26 cellular contexts compared by ENCODE assay signal in the genomic region with DNA sequence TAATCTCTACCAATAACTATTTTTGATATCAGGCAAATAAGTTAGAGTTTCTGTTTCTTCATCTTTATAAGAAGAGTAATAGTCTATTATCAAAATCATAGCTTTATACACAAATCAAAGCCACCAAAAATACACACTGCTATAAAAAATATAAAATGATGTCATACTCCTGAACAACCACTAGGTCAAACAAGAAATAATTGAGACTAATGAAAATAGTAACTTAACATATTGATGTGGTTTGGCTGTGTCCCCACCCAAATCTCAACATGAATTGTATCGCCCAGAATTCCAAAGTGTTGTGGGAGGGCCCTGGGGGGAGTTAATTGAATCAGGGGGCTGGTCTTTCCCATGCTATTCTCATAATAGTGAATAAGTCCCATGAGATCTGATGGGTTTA.
"Had no signal": no experiment of that assay in that cellular context is flagged by ENCODE, and none has a peak within 500 bp of the region (broad histone marks: within the 10 kb centered on the region; RNA-seq: fewer than 3 reads in every experiment).

No MANE protein-coding gene starts in this region.

- H3K4me3 ChIP-seq: adrenal gland, psoas muscle, smooth muscle cell, tibial nerve had no signal

- H3K4me3 Mint-ChIP-seq: activated naive CD8-positive, alpha-beta T cell treated with anti-CD3 and anti-CD28 coated beads for 36 hours; brain; effector memory CD8-positive, alpha-beta T cell; nephron progenitor cell; T-helper 1 cell treated with Interleukin-12 subunit alpha and Interleukin-12 subunit beta and Interleukin-4 antibody, amounts not matched to agents 30 μg/mL and 1 μg/mL, for 36 hours had no signal

- H3K36me3 Mint-ChIP-seq: activated naive CD8-positive, alpha-beta T cell treated with anti-CD3 and anti-CD28 coated beads for 36 hours had no signal

- H3K27me3 Mint-ChIP-seq: activated naive CD8-positive, alpha-beta T cell treated with anti-CD3 and anti-CD28 coated beads for 36 hours; brain; effector memory CD8-positive, alpha-beta T cell had no signal

- H3K4me2 ChIP-seq: smooth muscle cell had no signal

- H3K27ac ChIP-seq: adrenal gland, parathyroid adenoma, psoas muscle, tibial nerve, WERI-Rb-1 had no signal

- ATAC-seq: activated CD4-positive, CD25-positive, alpha-beta regulatory T cell treated with anti-CD3 and anti-CD28 coated beads, Interleukin-2, amount 50 U/mL, for 24 hours; effector memory CD8-positive, alpha-beta T cell; esophagus mucosa; left cardiac atrium; left ventricle myocardium superior; psoas muscle had no signal

- DNase-seq: activated CD4-positive, alpha-beta T cell treated with anti-CD3 and anti-CD28 coated beads for 48 hours; activated CD4-positive, alpha-beta T cell treated with anti-CD3 and anti-CD28 coated beads, Interleukin-2, amount 50 U/mL, for 48 hours; activated CD8-positive, alpha-beta memory T cell treated with anti-CD3 and anti-CD28 coated beads for 24 hours; activated effector memory CD4-positive, alpha-beta T cell treated with Interleukin-2 at 50 U/mL for 16 hours; activated naive CD4-positive, alpha-beta T cell treated with Interleukin-2 at 50 U/mL for 16 hours; activated naive CD8-positive, alpha-beta T cell treated with anti-CD3 and anti-CD28 coated beads for 36 hours; adrenal gland; aorta; cortex of kidney; effector memory CD8-positive, alpha-beta T cell; left cardiac atrium; left ventricle myocardium superior; nephron progenitor cell; nucleus accumbens; psoas muscle; stimulated activated CD4-positive, alpha-beta T cell treated with anti-CD3 and anti-CD28 coated beads, Interleukin-1b, Interleukin-23, amount 100 ng/mL, for 48 hours; stimulated activated naive CD4-positive, alpha-beta T cell treated with Interleukin-2 at 50 U/mL for 16 hours; T1000; WERI-Rb-1 had no signal

- H3K79me2 ChIP-seq: parathyroid adenoma had no signal

- H3K4me1 Mint-ChIP-seq: activated naive CD8-positive, alpha-beta T cell treated with anti-CD3 and anti-CD28 coated beads for 36 hours; brain; nephron progenitor cell had no signal

- H3K27ac Mint-ChIP-seq: activated naive CD8-positive, alpha-beta T cell treated with anti-CD3 and anti-CD28 coated beads for 36 hours; brain; effector memory CD8-positive, alpha-beta T cell; nephron progenitor cell; T-helper 1 cell treated with Interleukin-12 subunit alpha and Interleukin-12 subunit beta and Interleukin-4 antibody, amounts not matched to agents 30 μg/mL and 1 μg/mL, for 36 hours had no signal

- H2AFZ ChIP-seq: parathyroid adenoma had no signal

- H3K27me3 ChIP-seq: adrenal gland, tibial nerve had no signal

- H3K4me1 ChIP-seq: adrenal gland, parathyroid adenoma, psoas muscle, tibial nerve had no signal

- H3K36me3 ChIP-seq: adrenal gland, tibial nerve, WERI-Rb-1 had no signal

- H3K9ac ChIP-seq: parathyroid adenoma had no signal
